Comparison of ENCODE assay signal across 13 cellular contexts in genomic region chr11:33778682-33779081, GRCh38. TPM values are rescaled to one million over a fixed set of nuclear protein-coding genes. Genes with fewer than 3 reads are reported as not detected.
DNase-seq lines count a peak whose midpoint lies in the region; ATAC-seq, FAIRE-seq and TF ChIP-seq lines count a peak whose summit lies in the region.
"Had no signal": no experiment of that assay in that cellular context is flagged by ENCODE, and none has a peak within 500 bp of the region (broad histone marks: within the 10 kb centered on the region; RNA-seq: fewer than 3 reads in every experiment).

No MANE protein-coding gene starts in this region.

- H4K20me1 ChIP-seq in endothelial cell of umbilical vein (replicated peaks; ENCODE audit: control insufficient read depth, extremely low read depth, insufficient read depth, low read length) = no peaks in the 10 kb centered on the region
- no peaks in the 10 kb centered on the region for H4K20me1 ChIP-seq in PC-3 (ENCODE audit: low read length)

- BruUV-seq in endothelial cell of umbilical vein (replicated peaks; lab: Mats Ljungman, UMichigan) (no TSS peak), PC-3 (replicated peaks; lab: Mats Ljungman, UMichigan) (no TSS peak)

- no peaks in the 10 kb centered on the region for H3F3A ChIP-seq in PC-3 (ENCODE audit: low read length, unreplicated experiment)

- no peak for FAIRE-seq in endothelial cell of umbilical vein (lab: Jason Lieb, UNC)

- DNase-seq in DMS79 treated with DMSO at 0.1 percent for 48 hours (lab: John Stamatoyannopoulos, UW) (peak; percentile 46), DMS79 (lab: John Stamatoyannopoulos, UW) (no peak), NCI-H82 treated with DMSO at 0.1 percent for 48 hours (lab: John Stamatoyannopoulos, UW; ENCODE audit: unreplicated experiment) (peak; percentile 46), endothelial cell of umbilical vein (ENCODE audit: low read depth, low spot score) (no peak), PC-3 (no peak)
- DNase-seq in activated T-cell treated with anti-CD3 and anti-CD28 coated beads, Interleukin-2, amount 50 U/mL, for 48 hours = no peak
- DNase-seq: 8988T; cortex of kidney; naive B cell; NCI-H748 treated with DMSO at 0.1 percent for 48 hours; stimulated activated CD4-positive, alpha-beta T cell treated with anti-CD3 and anti-CD28 coated beads, Interleukin-1b, Interleukin-23, amount 100 ng/mL, for 48 hours had no signal

- H3K9me3 ChIP-seq in endothelial cell of umbilical vein (replicated peaks; ENCODE audit: control insufficient read depth, insufficient read depth, low read length) (no peaks in the 10 kb centered on the region), skeletal muscle satellite cell (replicated peaks; ENCODE audit: low read length) (no peaks in the 10 kb centered on the region), PC-3 (ENCODE audit: low read length) (no peaks in the 10 kb centered on the region)

- H3K36me3 ChIP-seq in endothelial cell of umbilical vein (ENCODE audit: control insufficient read depth in 2 of 2, extremely low read depth in 1 of 2, insufficient read depth in 2 of 2, low read length in 2 of 2) (no peaks in the 10 kb centered on the region), skeletal muscle satellite cell (ENCODE audit: insufficient read depth, low read length) (no peaks in the 10 kb centered on the region), PC-3 (ENCODE audit: low read depth, low read length) (no peaks in the 10 kb centered on the region)

- H3K4me2 ChIP-seq in endothelial cell of umbilical vein (ENCODE audit: insufficient read depth, low read length) (no peak overlapping the region), skeletal muscle satellite cell (ENCODE audit: low read length) (peak overlapping the region; percentile 36), PC-3 (ENCODE audit: low read length) (no peak overlapping the region)

- H3K4me1 ChIP-seq in endothelial cell of umbilical vein (ENCODE audit: control insufficient read depth, extremely low read depth, insufficient read depth, low read length) = peaks cover 7% of the 10 kb centered on the region
- H3K4me1 ChIP-seq in skeletal muscle satellite cell (ENCODE audit: control insufficient read depth, insufficient read depth, low read length) = peaks cover 28% of the 10 kb centered on the region
- peaks cover 12% of the 10 kb centered on the region for H3K4me1 ChIP-seq in PC-3 (ENCODE audit: insufficient read depth, low read length)

- no peak for TF ChIP-seq POLR2A in endothelial cell of umbilical vein (IDR thresholded peaks at IDR 0.05; ENCODE audit: low read depth, low read length)

- H3K9ac ChIP-seq in endothelial cell of umbilical vein (replicated peaks; ENCODE audit: extremely low read depth, insufficient read depth, low read length) = no peak overlapping the region
- no peak overlapping the region for H3K9ac ChIP-seq in skeletal muscle satellite cell (ENCODE audit: low read depth, low read length)
- H3K9ac ChIP-seq in PC-3 (ENCODE audit: low read length) = no peak overlapping the region

- TF ChIP-seq CTCF in endothelial cell of umbilical vein (IDR thresholded peaks at IDR 0.05; ENCODE audit: extremely low read depth in 1 of 2, insufficient read depth in 1 of 2, low read depth in 1 of 2, low read length in 2 of 2) (no peak), PC-3 (conservative IDR thresholded peaks at IDR 0.05; ENCODE audit: low read depth, low read length) (no peak)

- H3K9me2 ChIP-seq in PC-3 (replicated peaks; ENCODE audit: low read length) = no peaks in the 10 kb centered on the region

- H2AFZ ChIP-seq in endothelial cell of umbilical vein (ENCODE audit: low read depth, low read length) = no peak overlapping the region
- no peak overlapping the region for H2AFZ ChIP-seq in PC-3 (ENCODE audit: low read length)

- H3K79me2 ChIP-seq in endothelial cell of umbilical vein (ENCODE audit: control insufficient read depth, insufficient read depth, low read length) (no peaks in the 10 kb centered on the region), PC-3 (ENCODE audit: low read length) (peaks cover 6% of the 10 kb centered on the region)

- peaks cover 40 to 57% of the 10 kb centered on the region in 2 experiments for H3K27me3 ChIP-seq in endothelial cell of umbilical vein (ENCODE audit: control insufficient read depth in 2 of 2, insufficient read depth in 2 of 2, low read length in 2 of 2)
- peaks cover 3% of the 10 kb centered on the region for H3K27me3 ChIP-seq in skeletal muscle satellite cell (ENCODE audit: control insufficient read depth, insufficient read depth, low read length)
- H3K27me3 ChIP-seq in PC-3 (ENCODE audit: low read length) = no peaks in the 10 kb centered on the region

- H3K27ac ChIP-seq in endothelial cell of umbilical vein (ENCODE audit: insufficient read depth, low read depth, low read length) (no peak overlapping the region), PC-3 (ENCODE audit: low read length) (no peak overlapping the region)

- intact Hi-C loops in endothelial cell of umbilical vein (cut with micrococcal nuclease) = no loop called here
- intact Hi-C loops in PC-3 (cut with micrococcal nuclease) = no loop called here

- dilution Hi-C loops in endothelial cell of umbilical vein (cut with MboI; ENCODE audit: extremely low pct_ligation_motif_present, low sequenced_read_pairs) = no loop called here

- no peak overlapping the region for H3K4me3 ChIP-seq in endothelial cell of umbilical vein (replicated peaks in 1 of 3; ENCODE audit: insufficient read depth in 1 of 3, low read depth in 1 of 3, low read length in 3 of 3)
- H3K4me3 ChIP-seq in skeletal muscle satellite cell (ENCODE audit: low read length) = no peak overlapping the region
- H3K4me3 ChIP-seq in PC-3 (ENCODE audit: low read length) = no peak overlapping the region

- POLR2A ChIA-PET in endothelial cell of umbilical vein (lab: Charles Lee) = no interaction called here
- POLR2A ChIA-PET in PC-3 (lab: Charles Lee; ENCODE audit: unreplicated experiment) = no interaction called here

- CTCF ChIA-PET in endothelial cell of umbilical vein (lab: Charles Lee) = no interaction called here
- CTCF ChIA-PET in PC-3 (lab: Charles Lee) = no interaction called here

- ATAC-seq in PC-3 = no peak
- no peak for ATAC-seq in GM19395 (IDR thresholded peaks at IDR 0.05; ENCODE audit: unreplicated experiment)

- no peaks in the 10 kb centered on the region for H3K9me1 ChIP-seq in endothelial cell of umbilical vein (replicated peaks; ENCODE audit: control insufficient read depth, extremely low read depth, insufficient read depth, low read length)

TF ChIP-seq in endothelial cell of umbilical vein, 7 proteins besides CTCF, POLR2A, EP300 and RAD21:
- TF ChIP-seq MYC (IDR thresholded peaks at IDR 0.05; ENCODE audit: low read depth, low read length) (no peak), EZH2 (IDR thresholded peaks at IDR 0.05; ENCODE audit: borderline replicate concordance, low read depth, low read length, severe bottlenecking) (peak; percentile 5)

RNA-seq across cellular contexts. Expression of gene FBXO3, which starts 4.4 kb away (rescaled TPM):
- 20.8 and 23.1 TPM in 2 replicates for total RNA-seq in endothelial cell of umbilical vein
- polyA plus RNA-seq in endothelial cell of umbilical vein = 14.9 and 18.0 TPM in 2 replicates
- 16.7 and 17.8 TPM in 2 replicates for polyA plus RNA-seq in endothelial cell of umbilical vein (2011; cell fraction: cytosol; rRNA removed)
- 22.7 and 32.5 TPM in 2 replicates for polyA plus RNA-seq in endothelial cell of umbilical vein (2011; cell fraction: nucleus; rRNA removed)
- polyA plus RNA-seq in endothelial cell of umbilical vein (2012) = 22.3 and 24.5 TPM in 2 replicates
- polyA minus RNA-seq in endothelial cell of umbilical vein = 21.8 and 28.2 TPM in 2 replicates
- 18.0 TPM for polyA minus RNA-seq in endothelial cell of umbilical vein (2011; cell fraction: cytosol; rRNA and poly(A)+ RNA removed)
- polyA minus RNA-seq in endothelial cell of umbilical vein (2011; cell fraction: nucleus; rRNA and poly(A)+ RNA removed) = 21.4 and 32.4 TPM in 2 replicates
- 23.3 and 23.6 TPM in 2 replicates for total RNA-seq in skeletal muscle satellite cell (2012; rRNA removed)
- 20.2 and 22.5 TPM in 2 replicates for total RNA-seq in PC-3 (2014; rRNA removed)

RNA-seq across cellular contexts. Expression of gene CD59, which starts 42.5 kb away (rescaled TPM):
- total RNA-seq in endothelial cell of umbilical vein (1,084 and 1,141 TPM in 2 replicates), PC-3 (2014; rRNA removed) (134 and 170 TPM in 2 replicates)
- polyA plus RNA-seq in endothelial cell of umbilical vein = 898 and 992 TPM in 2 replicates
- 1,189 and 1,210 TPM in 2 replicates for polyA plus RNA-seq in endothelial cell of umbilical vein (2011; cell fraction: cytosol; rRNA removed)
- 468 and 574 TPM in 2 replicates for polyA plus RNA-seq in endothelial cell of umbilical vein (2011; cell fraction: nucleus; rRNA removed)
- polyA plus RNA-seq in endothelial cell of umbilical vein (2012) = 1,678 and 2,079 TPM in 2 replicates
- polyA minus RNA-seq in endothelial cell of umbilical vein = 1,358 and 1,650 TPM in 2 replicates
- 111 TPM for polyA minus RNA-seq in endothelial cell of umbilical vein (2011; cell fraction: cytosol; rRNA and poly(A)+ RNA removed)
- 286 and 554 TPM in 2 replicates for polyA minus RNA-seq in endothelial cell of umbilical vein (2011; cell fraction: nucleus; rRNA and poly(A)+ RNA removed)
- 384 and 517 TPM in 2 replicates for total RNA-seq in skeletal muscle satellite cell (2012; rRNA removed)

Comparison
In these comparisons a context has a peak if more than half of its experiments do, and no peak if none do; other contexts are left out.
1. DNase-seq: peak in DMS79 treated with DMSO at 0.1 percent for 48 hours (single experiment) and NCI-H82 treated with DMSO at 0.1 percent for 48 hours (single experiment); none in DMS79 (single experiment), endothelial cell of umbilical vein (single experiment), PC-3 (single experiment) and activated T-cell treated with anti-CD3 and anti-CD28 coated beads, Interleukin-2, amount 50 U/mL, for 48 hours (0 of 2).